17 cellular contexts compared by ENCODE assay signal in the genomic region with DNA sequence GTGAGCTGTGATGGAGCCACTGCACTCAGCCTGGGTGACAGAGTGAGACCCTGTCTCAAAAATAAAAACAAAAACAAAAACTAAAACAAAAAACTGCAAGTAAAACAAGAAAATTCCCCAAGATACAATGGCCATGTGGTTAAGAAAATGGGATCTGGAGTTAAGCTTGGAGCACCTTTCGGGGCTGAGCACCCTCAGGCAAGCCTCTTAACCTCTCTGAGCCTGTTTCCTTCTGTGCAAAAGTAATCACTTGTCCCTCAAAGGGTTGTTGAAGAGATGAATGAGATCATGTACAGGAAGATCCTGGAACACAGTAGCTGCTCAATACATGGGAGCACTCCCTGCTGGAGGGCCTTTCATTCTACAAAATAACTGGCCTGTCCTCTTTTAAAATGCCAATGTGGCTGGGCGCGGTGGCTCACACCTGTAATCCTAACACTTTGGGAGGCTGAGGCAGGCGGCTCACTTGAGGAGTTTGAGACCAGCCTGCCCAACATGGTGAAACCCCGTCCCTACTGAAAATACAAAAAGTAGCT. TPM values are rescaled to one million over a fixed set of nuclear protein-coding genes. Genes with fewer than 3 reads are reported as not detected.
DNase-seq lines count a peak whose midpoint lies in the region; ATAC-seq and TF ChIP-seq lines count a peak whose summit lies in the region.
"Had no signal": no experiment of that assay in that cellular context is flagged by ENCODE, and none has a peak within 500 bp of the region (broad histone marks: within the 10 kb centered on the region; RNA-seq: fewer than 3 reads in every experiment).

No MANE protein-coding gene starts in this region.

- TF ChIP-seq CTCF in RWPE2 (IDR thresholded peaks at IDR 0.05; ENCODE audit: poor library complexity, severe bottlenecking): no peak
- TF ChIP-seq CTCF in hepatocyte (IDR thresholded peaks at IDR 0.05; ENCODE audit: poor library complexity): no peak
- TF ChIP-seq CTCF in progenitor cell of endocrine pancreas (IDR thresholded peaks at IDR 0.05; ENCODE audit: unreplicated experiment): no peak
- TF ChIP-seq CTCF in breast epithelium (IDR thresholded peaks at IDR 0.05): no peak

- H3K4me3 Mint-ChIP-seq in progenitor cell of endocrine pancreas (ENCODE audit: low read depth): no peak overlapping the region
- H3K4me3 Mint-ChIP-seq: CD8-positive, alpha-beta memory T cell; HFFc6 had no signal

- no peaks in the 10 kb centered on the region for H4K20me1 ChIP-seq in hepatocyte (ENCODE audit: insufficient read depth, poor library complexity, severe bottlenecking)
- H4K20me1 ChIP-seq: BLaER1 had no signal

- H3K4me3 ChIP-seq in RWPE2 (ENCODE audit: severe bottlenecking) (no peak overlapping the region), hepatocyte (no peak overlapping the region), breast epithelium (no peak overlapping the region)
- H3K4me3 ChIP-seq: BLaER1, GM12878, HAP-1 had no signal

- H3K27me3 Mint-ChIP-seq in progenitor cell of endocrine pancreas: peaks cover 5% of the 10 kb centered on the region

- intact Hi-C loops in breast epithelium (cut with DNase I; ENCODE audit: low total_unique reads): no loop called here

- DNase-seq in RWPE2 (ENCODE audit: low spot score) (no peak), hepatocyte (ENCODE audit: low spot score) (no peak), progenitor cell of endocrine pancreas (ENCODE audit: low spot score, unreplicated experiment) (no peak), breast epithelium (ENCODE audit: low spot score in 2 of 2) (no peak), LoVo (ENCODE audit: low spot score) (no peak), A172 (ENCODE audit: low spot score) (no peak)
- DNase-seq: AML-193; Calu3; CD8-positive, alpha-beta memory T cell; DMS 273 treated with DMSO at 0.1 percent for 48 hours; DMS79; HFFc6; KBM-7 had no signal

- H3K27me3 ChIP-seq in RWPE2 (ENCODE audit: insufficient read depth, poor library complexity, severe bottlenecking) (no peaks in the 10 kb centered on the region), hepatocyte (no peaks in the 10 kb centered on the region), breast epithelium (no peaks in the 10 kb centered on the region)
- H3K27me3 ChIP-seq: BLaER1 had no signal

- peak overlapping the region; percentile 39 for H3K27ac Mint-ChIP-seq in progenitor cell of endocrine pancreas
- H3K27ac Mint-ChIP-seq: CD8-positive, alpha-beta memory T cell; HFFc6 had no signal

- no peaks in the 10 kb centered on the region for H3K79me2 ChIP-seq in hepatocyte

- H3K4me2 ChIP-seq in hepatocyte: no peak overlapping the region
- H3K4me2 ChIP-seq: BLaER1 had no signal

- H3K27ac ChIP-seq in RWPE2 (ENCODE audit: poor library complexity, severe bottlenecking) (peak overlapping the region; percentile 5), hepatocyte (peak overlapping the region; percentile 71), breast epithelium (no peak overlapping the region)
- H3K27ac ChIP-seq: BLaER1, HL-60 had no signal

- H3K36me3 ChIP-seq in RWPE2 (ENCODE audit: low read depth): no peaks in the 10 kb centered on the region
- no peaks in the 10 kb centered on the region for H3K36me3 ChIP-seq in hepatocyte (replicated peaks; ENCODE audit: insufficient read depth, low read depth)
- no peaks in the 10 kb centered on the region for H3K36me3 ChIP-seq in breast epithelium
- H3K36me3 ChIP-seq: BLaER1, HAP-1 had no signal

- H3K9me3 ChIP-seq in RWPE2 (ENCODE audit: severe bottlenecking): no peaks in the 10 kb centered on the region
- no peaks in the 10 kb centered on the region for H3K9me3 ChIP-seq in hepatocyte (ENCODE audit: low read depth)
- H3K9me3 ChIP-seq in breast epithelium: no peaks in the 10 kb centered on the region
- H3K9me3 ChIP-seq: BLaER1, HAP-1 had no signal

- ATAC-seq in RWPE2 (ENCODE audit: low read depth): no peak
- ATAC-seq: GM12878 had no signal

- no peak for TF ChIP-seq POLR2A in breast epithelium (IDR thresholded peaks at IDR 0.05)

- 92% methylated on average over 5 of the region's 5 CpGs for WGBS in hepatocyte (ENCODE audit: low lambda C conversion rate, missing lambda C conversion rate)

- peaks cover 27% of the 10 kb centered on the region for H3K4me1 ChIP-seq in RWPE2 (ENCODE audit: insufficient read depth, poor library complexity, severe bottlenecking)
- H3K4me1 ChIP-seq in hepatocyte (ENCODE audit: insufficient read depth): peaks cover 35% of the 10 kb centered on the region
- peaks cover 0 to 10% of the 10 kb centered on the region in 2 donors for H3K4me1 ChIP-seq in breast epithelium

- no peaks in the 10 kb centered on the region for H3K9me3 Mint-ChIP-seq in progenitor cell of endocrine pancreas (ENCODE audit: low read depth)
- H3K9me3 Mint-ChIP-seq: CD8-positive, alpha-beta memory T cell; HFFc6 had no signal

- no peaks in the 10 kb centered on the region for H3K36me3 Mint-ChIP-seq in progenitor cell of endocrine pancreas (ENCODE audit: insufficient read depth)

- H2AFZ ChIP-seq in hepatocyte: no peak overlapping the region

- no peaks in the 10 kb centered on the region for H3K9me2 ChIP-seq in hepatocyte (replicated peaks; ENCODE audit: insufficient read depth)

- peaks cover 49% of the 10 kb centered on the region for H3K4me1 Mint-ChIP-seq in progenitor cell of endocrine pancreas (ENCODE audit: low read depth)

RNA-seq across cellular contexts. Expression of a gene that starts 19.8 kb away (rescaled TPM):
- total RNA-seq in hepatocyte (41.4 and 49.7 TPM in 2 replicates), progenitor cell of endocrine pancreas (27.6 and 34.5 TPM in 2 replicates), breast epithelium (10 to 100 TPM; 15.7 to 36.1 (median 35.1) TPM)
- 55.3 and 66.5 TPM in 2 replicates for polyA plus RNA-seq in hepatocyte
- 77.9 and 90.4 TPM in 2 replicates for total RNA-seq in A172 (2014; rRNA removed; shearing (Covaris generic))

Comparison
In these comparisons a context has a peak if more than half of its experiments do, and no peak if none do; other contexts are left out.
1. H3K27ac ChIP-seq: peak in RWPE2 (single experiment) and hepatocyte (single experiment); none in breast epithelium (0 of 2).